Comparison of ENCODE assay signal across 27 cellular contexts in genomic region chr2:181754136-181754535, GRCh38.
"Had no signal": no experiment of that assay in that cellular context is flagged by ENCODE, and none has a peak within 500 bp of the region (broad histone marks: within the 10 kb centered on the region; RNA-seq: fewer than 3 reads in every experiment).

No MANE protein-coding gene starts in this region.

- H3K4me3 Mint-ChIP-seq: effector memory CD8-positive, alpha-beta T cell; naive thymus-derived CD8-positive, alpha-beta T cell; neural crest cell; stimulated activated naive B cell treated with anti-CD40 and anti-IgM and Interleukin-4, amounts not matched to agents 10 μg/mL and 1 μg/mL and 100 μg/mL, for 72 hours; stimulated activated naive CD8-positive, alpha-beta T cell treated with anti-CD3 and anti-CD28 coated beads, Interleukin-15, amount 100 ng/mL, for 72 hours had no signal

- H2AFZ ChIP-seq: parathyroid adenoma had no signal

- H3K36me3 Mint-ChIP-seq: naive thymus-derived CD8-positive, alpha-beta T cell had no signal

- H3K27ac ChIP-seq: esophagus squamous epithelium, gastroesophageal sphincter, left ventricle myocardium inferior, parathyroid adenoma, psoas muscle, spleen, upper lobe of right lung, vagina had no signal

- H3K27ac Mint-ChIP-seq: effector memory CD8-positive, alpha-beta T cell; naive thymus-derived CD8-positive, alpha-beta T cell; stimulated activated naive B cell treated with anti-CD40 and anti-IgM and Interleukin-4, amounts not matched to agents 10 μg/mL and 1 μg/mL and 100 μg/mL, for 72 hours had no signal

- H3K27me3 ChIP-seq: gastroesophageal sphincter, testis, tibial nerve, upper lobe of right lung, vagina had no signal

- H3K9me3 ChIP-seq: esophagus squamous epithelium, gastroesophageal sphincter, left ventricle myocardium inferior, mucosa of descending colon, psoas muscle, spleen, testis, tibial nerve, upper lobe of right lung, vagina had no signal

- H3K79me2 ChIP-seq: parathyroid adenoma had no signal

- ATAC-seq: effector memory CD8-positive, alpha-beta T cell; gastroesophageal sphincter; mucosa of descending colon; naive thymus-derived CD8-positive, alpha-beta T cell; psoas muscle; sciatic nerve; stimulated activated naive B cell treated with anti-CD40 and anti-IgM and Interleukin-4, amounts not matched to agents 10 μg/mL and 1 μg/mL and 100 μg/mL, for 72 hours; stimulated activated naive CD8-positive, alpha-beta T cell treated with anti-CD3 and anti-CD28 coated beads, Interleukin-15, amount 100 ng/mL, for 72 hours; upper lobe of right lung had no signal

- FAIRE-seq: keratinocyte had no signal

- H3K4me1 Mint-ChIP-seq: naive thymus-derived CD8-positive, alpha-beta T cell; stimulated activated naive B cell treated with anti-CD40 and anti-IgM and Interleukin-4, amounts not matched to agents 10 μg/mL and 1 μg/mL and 100 μg/mL, for 72 hours; stimulated activated naive CD8-positive, alpha-beta T cell treated with anti-CD3 and anti-CD28 coated beads, Interleukin-15, amount 100 ng/mL, for 72 hours had no signal

- H3K9ac ChIP-seq: parathyroid adenoma had no signal

- H3K4me3 ChIP-seq: esophagus squamous epithelium, gastroesophageal sphincter, left ventricle myocardium inferior, lung, mucosa of descending colon, psoas muscle, spleen, testis, tibial nerve, upper lobe of right lung, vagina had no signal

- H3K36me3 ChIP-seq: esophagus squamous epithelium, gastroesophageal sphincter, left ventricle myocardium inferior, spleen, tibial nerve, upper lobe of right lung, vagina had no signal

- DNase-seq: effector memory CD8-positive, alpha-beta T cell; esophagus squamous epithelium; foreskin fibroblast; glutamatergic neuron; left ventricle myocardium inferior; mesendoderm; mucosa of descending colon; naive thymus-derived CD8-positive, alpha-beta T cell; occipital lobe; psoas muscle; retina; spleen; stimulated activated CD4-positive, alpha-beta T cell treated with anti-CD3 and anti-CD28 coated beads, Interleukin-15, amount 100 ng/mL, for 24 hours; stimulated activated CD4-positive, alpha-beta T cell treated with anti-CD3 and anti-CD28 coated beads, Interleukin-1b, Interleukin-23, amount 100 ng/mL, for 48 hours; stimulated activated CD4-positive, alpha-beta T cell treated with anti-CD3 and anti-CD28 coated beads, Interleukin-4, amount 100 ng/mL, for 4 hours; stimulated activated naive B cell treated with anti-CD40 and anti-IgM and Interleukin-4, amounts not matched to agents 10 μg/mL and 1 μg/mL and 100 μg/mL, for 72 hours; stimulated activated naive CD8-positive, alpha-beta T cell treated with anti-CD3 and anti-CD28 coated beads, Interleukin-15, amount 100 ng/mL, for 72 hours; testis; upper lobe of right lung had no signal

- H3K4me1 ChIP-seq: esophagus squamous epithelium, gastroesophageal sphincter, left ventricle myocardium inferior, parathyroid adenoma, psoas muscle, spleen, upper lobe of right lung, vagina had no signal
